Comparison of ENCODE assay signal across 30 cellular contexts in the genomic region with DNA sequence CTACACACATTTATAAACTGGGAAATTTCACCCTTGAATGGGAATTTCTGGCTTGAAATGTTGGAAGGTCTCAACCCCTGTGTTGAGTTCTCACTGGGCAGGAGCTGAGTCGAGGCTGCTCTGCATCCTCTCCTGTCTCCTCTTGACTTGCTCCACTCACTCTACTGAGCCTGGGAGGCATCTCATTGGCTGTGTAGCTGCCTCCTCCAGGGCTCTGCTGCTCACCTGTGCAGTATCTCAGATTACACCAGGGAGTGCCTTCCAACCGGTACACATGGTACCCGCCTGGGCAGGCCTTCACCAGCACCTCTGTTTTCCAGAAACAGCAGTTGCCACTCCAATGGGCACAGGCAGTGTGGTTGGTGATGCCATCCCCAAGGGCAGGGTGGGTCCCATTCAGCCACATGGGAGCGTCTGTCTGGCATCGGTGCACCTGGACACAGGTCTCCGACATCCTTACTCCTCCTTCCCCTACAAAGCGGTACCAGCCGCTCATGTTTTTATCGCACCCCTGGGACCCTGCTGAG. TPM values are rescaled to one million over a fixed set of nuclear protein-coding genes. Genes with fewer than 3 reads are reported as not detected.
"Had no signal": no experiment of that assay in that cellular context is flagged by ENCODE, and none has a peak within 500 bp of the region (broad histone marks: within the 10 kb centered on the region; RNA-seq: fewer than 3 reads in every experiment).

No MANE protein-coding gene starts in this region.

- H3K9me3 Mint-ChIP-seq: activated B cell treated with CpG ODN at 0.5 μM for 24 hours; activated CD4-positive, alpha-beta memory T cell treated with anti-CD3 and anti-CD28 coated beads for 36 hours; activated naive CD4-positive, alpha-beta T cell treated with anti-CD3 and anti-CD28 coated beads, Interleukin-2, amount 50 U/mL, for 72 hours; activated T-helper 1 cell treated with anti-CD3 and anti-CD28 coated beads, Interleukin-12 subunit alpha, Interleukin-12 subunit beta, Interleukin-2, Interleukin-4 antibody, amounts not matched to agents 30 ng/mL and 10 ng/mL and 1 ng/mL, durations not matched to agents 14 hours and 24 hours and 36 hours; stimulated activated naive CD8-positive, alpha-beta T cell treated with anti-CD3 and anti-CD28 coated beads, Interleukin-15, Interleukin-2, amounts not matched to agents 100 ng/mL and 50 ng/mL, for 24 hours had no signal

- H3K27ac ChIP-seq: adrenal gland, heart left ventricle, left ventricle myocardium inferior, psoas muscle, skin epidermis, suprapubic skin, transverse colon had no signal

- ATAC-seq: activated naive CD4-positive, alpha-beta T cell treated with anti-CD3 and anti-CD28 coated beads, Interleukin-2, amount 50 U/mL, for 72 hours; heart left ventricle; psoas muscle; right cardiac atrium had no signal

- FAIRE-seq: astrocyte, frontal cortex, TTC549 had no signal

- H3K27ac Mint-ChIP-seq: activated B cell treated with CpG ODN at 0.5 μM for 24 hours; activated CD4-positive, alpha-beta memory T cell treated with anti-CD3 and anti-CD28 coated beads for 36 hours; activated naive CD4-positive, alpha-beta T cell treated with anti-CD3 and anti-CD28 coated beads, Interleukin-2, amount 50 U/mL, for 72 hours; activated T-helper 1 cell treated with anti-CD3 and anti-CD28 coated beads, Interleukin-12 subunit alpha, Interleukin-12 subunit beta, Interleukin-2, Interleukin-4 antibody, amounts not matched to agents 30 ng/mL and 10 ng/mL and 1 ng/mL, durations not matched to agents 14 hours and 24 hours and 36 hours; immature natural killer cell; stimulated activated naive CD8-positive, alpha-beta T cell treated with anti-CD3 and anti-CD28 coated beads, Interleukin-15, Interleukin-2, amounts not matched to agents 100 ng/mL and 50 ng/mL, for 24 hours had no signal

- H3K27me3 ChIP-seq: transverse colon had no signal

- H3K4me3 ChIP-seq: adrenal gland, heart left ventricle, left ventricle myocardium inferior, psoas muscle, skin epidermis, suprapubic skin, transverse colon had no signal

- H3K9me3 ChIP-seq: adrenal gland, heart left ventricle, left ventricle myocardium inferior, psoas muscle, suprapubic skin, transverse colon had no signal

- H3K4me1 ChIP-seq: adrenal gland, heart left ventricle, left ventricle myocardium inferior, psoas muscle, suprapubic skin had no signal

- H3K27me3 Mint-ChIP-seq: activated CD4-positive, alpha-beta memory T cell treated with anti-CD3 and anti-CD28 coated beads for 36 hours; stimulated activated naive CD8-positive, alpha-beta T cell treated with anti-CD3 and anti-CD28 coated beads, Interleukin-15, Interleukin-2, amounts not matched to agents 100 ng/mL and 50 ng/mL, for 24 hours had no signal

- H3K36me3 ChIP-seq: adrenal gland, heart left ventricle, left ventricle myocardium inferior, suprapubic skin, transverse colon had no signal

- DNase-seq: activated B cell treated with CpG ODN at 0.5 μM for 24 hours; activated CD4-positive, alpha-beta memory T cell treated with anti-CD3 and anti-CD28 coated beads for 36 hours; activated CD4-positive, alpha-beta T cell treated with anti-CD3 and anti-CD28 coated beads for 4 hours; activated gamma-delta T cell treated with Interleukin-2 at 50 U/mL for 16 hours; activated T-cell treated with anti-CD3 and anti-CD28 coated beads for 4 hours; adrenal gland; cerebellar nuclear complex; cortex of kidney; heart left ventricle; immature natural killer cell; kidney glomerular epithelial cell; left ventricle myocardium inferior; psoas muscle; right cardiac atrium; stimulated activated CD4-positive, alpha-beta T cell treated with anti-CD3 and anti-CD28 coated beads, Interleukin-15, amount 100 ng/mL, for 24 hours; stimulated activated CD4-positive, alpha-beta T cell treated with anti-CD3 and anti-CD28 coated beads, Interleukin-2, amount 100 ng/mL, for 48 hours; transverse colon had no signal

- H3K4me3 Mint-ChIP-seq: activated B cell treated with CpG ODN at 0.5 μM for 24 hours; activated CD4-positive, alpha-beta memory T cell treated with anti-CD3 and anti-CD28 coated beads for 36 hours; activated T-helper 1 cell treated with anti-CD3 and anti-CD28 coated beads, Interleukin-12 subunit alpha, Interleukin-12 subunit beta, Interleukin-2, Interleukin-4 antibody, amounts not matched to agents 30 ng/mL and 10 ng/mL and 1 ng/mL, durations not matched to agents 14 hours and 24 hours and 36 hours; immature natural killer cell; stimulated activated naive CD8-positive, alpha-beta T cell treated with anti-CD3 and anti-CD28 coated beads, Interleukin-15, Interleukin-2, amounts not matched to agents 100 ng/mL and 50 ng/mL, for 24 hours had no signal

- H3K36me3 Mint-ChIP-seq: activated CD4-positive, alpha-beta memory T cell treated with anti-CD3 and anti-CD28 coated beads for 36 hours; activated naive CD4-positive, alpha-beta T cell treated with anti-CD3 and anti-CD28 coated beads, Interleukin-2, amount 50 U/mL, for 72 hours; immature natural killer cell had no signal

- H3K4me1 Mint-ChIP-seq: activated B cell treated with CpG ODN at 0.5 μM for 24 hours, immature natural killer cell had no signal

RNA-seq across cellular contexts. Expression of gene GP2, which starts 3.7 kb away (rescaled TPM):
- total RNA-seq: activated B cell treated with CpG ODN at 0.5 μM for 24 hours; activated CD4-positive, alpha-beta memory T cell treated with anti-CD3 and anti-CD28 coated beads for 36 hours; activated naive CD4-positive, alpha-beta T cell treated with anti-CD3 and anti-CD28 coated beads, Interleukin-2, amount 50 U/mL, for 72 hours; activated T-helper 1 cell treated with anti-CD3 and anti-CD28 coated beads, Interleukin-12 subunit alpha, Interleukin-12 subunit beta, Interleukin-2, Interleukin-4 antibody, amounts not matched to agents 30 ng/mL and 10 ng/mL and 1 ng/mL, durations not matched to agents 14 hours and 24 hours and 36 hours; astrocyte; bronchial epithelial cell; left ventricle myocardium inferior; mononuclear cell had no signal
- polyA plus RNA-seq: immature natural killer cell, neural cell had no signal

RNA-seq across cellular contexts. Expression of gene UMOD, which starts 28.9 kb away (rescaled TPM):
- total RNA-seq: activated B cell treated with CpG ODN at 0.5 μM for 24 hours; activated CD4-positive, alpha-beta memory T cell treated with anti-CD3 and anti-CD28 coated beads for 36 hours; activated naive CD4-positive, alpha-beta T cell treated with anti-CD3 and anti-CD28 coated beads, Interleukin-2, amount 50 U/mL, for 72 hours; activated T-helper 1 cell treated with anti-CD3 and anti-CD28 coated beads, Interleukin-12 subunit alpha, Interleukin-12 subunit beta, Interleukin-2, Interleukin-4 antibody, amounts not matched to agents 30 ng/mL and 10 ng/mL and 1 ng/mL, durations not matched to agents 14 hours and 24 hours and 36 hours; adrenal gland; astrocyte; bronchial epithelial cell; frontal cortex; heart left ventricle; left ventricle myocardium inferior; mononuclear cell; omental fat pad; psoas muscle; right cardiac atrium; suprapubic skin; transverse colon had no signal
- polyA plus RNA-seq: adrenal gland, esophagus, heart left ventricle, immature natural killer cell, neural cell, psoas muscle, right cardiac atrium had no signal
